8 cellular contexts compared by ENCODE assay signal in the genomic region with DNA sequence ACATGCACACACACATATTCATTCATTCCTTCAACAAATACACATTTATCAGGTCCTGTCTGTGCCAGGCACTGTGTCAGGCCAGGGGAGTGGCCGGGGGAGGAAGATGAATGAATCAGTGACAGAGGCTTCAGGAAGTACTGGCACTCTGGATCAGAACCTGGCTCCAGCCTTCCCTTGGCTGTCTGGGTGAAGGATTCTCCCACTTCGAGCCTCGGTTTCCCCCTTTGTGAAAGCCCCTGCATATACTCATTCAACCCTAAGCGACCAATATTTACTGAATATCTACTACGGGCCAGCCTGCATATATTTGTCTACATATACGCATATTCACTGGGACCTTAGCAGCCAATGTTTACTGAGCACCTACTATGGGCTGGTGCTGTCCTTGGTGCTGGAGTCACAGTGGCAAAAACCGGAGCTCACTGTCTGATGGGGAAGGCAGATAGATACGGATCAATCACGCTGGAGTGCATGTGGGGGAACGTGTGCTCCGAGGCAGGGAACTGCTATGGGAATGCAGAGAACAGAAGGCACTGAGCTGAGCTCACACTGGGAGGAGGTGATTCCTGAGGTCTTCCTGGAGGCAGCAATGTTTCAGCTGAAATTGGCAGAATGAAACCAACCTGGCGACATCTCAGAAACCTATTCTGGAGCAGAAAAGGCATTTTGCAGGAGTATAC. TPM values are rescaled to one million over a fixed set of nuclear protein-coding genes. Genes with fewer than 3 reads are reported as not detected.
DNase-seq lines count a peak whose midpoint lies in the region; ATAC-seq lines count a peak whose summit lies in the region.

No MANE protein-coding gene starts in this region.

- no peaks in the 10 kb centered on the region for H3K36me3 ChIP-seq in CD4-positive, alpha-beta memory T cell (ENCODE audit: insufficient read depth, low read length)
- H3K36me3 ChIP-seq in KOPT-K1 (ENCODE audit: insufficient read depth, low read length) (peaks cover 12% of the 10 kb centered on the region; the same call in 1 of the 2 replicates), mucosa of rectum (ENCODE audit: control insufficient read depth in 2 of 2, insufficient read depth in 2 of 2, low read length in 2 of 2) (peaks cover 4 to 6% of the 10 kb centered on the region in 2 donors)

- peak overlapping the region; percentile 73 to 81 for H3K9ac ChIP-seq in mucosa of rectum (ENCODE audit: low read depth in 1 of 2, low read length in 2 of 2)

- H3K4me3 ChIP-seq in CD4-positive, alpha-beta memory T cell (ENCODE audit: low read length in 2 of 2): peak overlapping the region; percentile 61 to 68
- peak overlapping the region; percentile 76 to 82 for H3K4me3 ChIP-seq in mucosa of rectum (ENCODE audit: low read length in 2 of 2)

- H3K9me3 ChIP-seq in CD4-positive, alpha-beta memory T cell (ENCODE audit: control insufficient read depth in 1 of 2, low read length in 2 of 2): no peaks in the 10 kb centered on the region
- H3K9me3 ChIP-seq in KOPT-K1 (ENCODE audit: insufficient read depth, low read length, poor library complexity, severe bottlenecking) (no peaks in the 10 kb centered on the region), mucosa of rectum (ENCODE audit: control insufficient read depth in 2 of 2, low read length in 2 of 2) (no peaks in the 10 kb centered on the region)

- H3K36me3 Mint-ChIP-seq in CD4-positive, alpha-beta memory T cell: peaks cover 12 to 17% of the 10 kb centered on the region in 2 donors

- peaks cover 0 to 4% (median 0%) of the 10 kb centered on the region in 8 donors for H3K9me3 Mint-ChIP-seq in CD4-positive, alpha-beta memory T cell

- peaks cover 0 to 1% of the 10 kb centered on the region in 2 donors for H3K27me3 Mint-ChIP-seq in CD4-positive, alpha-beta memory T cell

- no peak for DNase-seq in CD4-positive, alpha-beta memory T cell
- peak in 3 of 61 donors; percentile 32 to 66 (median 59) for DNase-seq in caudate nucleus (lab: John Stamatoyannopoulos, UW)
- DNase-seq in CD1c-positive myeloid dendritic cell (ENCODE audit: extremely low spot score): no peak
- DNase-seq in GM03348 (ENCODE audit: low spot score): no peak

- no peaks in the 10 kb centered on the region for H3K27me3 ChIP-seq in CD4-positive, alpha-beta memory T cell (ENCODE audit: insufficient read depth, low read length)
- peaks cover 0 to 11% of the 10 kb centered on the region in 2 donors for H3K27me3 ChIP-seq in mucosa of rectum (ENCODE audit: control insufficient read depth in 2 of 2, insufficient read depth in 2 of 2, low read length in 2 of 2)

- CTCF ChIA-PET in CD4-positive, alpha-beta memory T cell (lab: Charles Lee; ENCODE audit: partially characterized antibody): interaction anchor here (0.8 to 2.0 kb wide), 6 partner anchors 24 to 78 kb away, joined by 3 to 7 read pairs (median 4); a partner anchor contains a TSS

- H3K27ac Mint-ChIP-seq in CD4-positive, alpha-beta memory T cell: peak overlapping the region; percentile 77 to 91 (median 87)

- peaks cover 24 to 44% (median 28%) of the 10 kb centered on the region in 4 donors for H3K4me1 Mint-ChIP-seq in CD4-positive, alpha-beta memory T cell

- H3K4me1 ChIP-seq in CD4-positive, alpha-beta memory T cell (ENCODE audit: insufficient read depth, low read length): peaks cover 27% of the 10 kb centered on the region
- H3K4me1 ChIP-seq in mucosa of rectum (ENCODE audit: control insufficient read depth in 2 of 2, insufficient read depth in 2 of 2, low read length in 2 of 2): peaks cover 13 to 16% of the 10 kb centered on the region in 2 donors

- no peak for ATAC-seq in GM21528 (IDR thresholded peaks at IDR 0.05; ENCODE audit: low FRiP score, unreplicated experiment)
- no peak for ATAC-seq in HG02852 (IDR thresholded peaks at IDR 0.05; ENCODE audit: unreplicated experiment)

- POLR2A ChIA-PET in CD4-positive, alpha-beta memory T cell (lab: Charles Lee; ENCODE audit: partially characterized antibody): interaction anchor here (0.9 to 2.6 kb wide), 8 partner anchors 14 to 61 kb away, joined by 3 to 30 read pairs (median 7); a partner anchor contains a TSS

- peak overlapping the region; percentile 69 for H3K27ac ChIP-seq in CD4-positive, alpha-beta memory T cell (ENCODE audit: low read depth, low read length)
- H3K27ac ChIP-seq in KOPT-K1 (ENCODE audit: low read depth, low read length, poor library complexity, severe bottlenecking) (peak overlapping the region; percentile 72), caudate nucleus (ENCODE audit: low read depth, low read length) (peak overlapping the region; percentile 63), mucosa of rectum (ENCODE audit: low read depth in 2 of 2, low read length in 2 of 2) (peak overlapping the region; percentile 54 to 81)

- H3K4me3 Mint-ChIP-seq in CD4-positive, alpha-beta memory T cell: peak overlapping the region; percentile 76 to 93 (median 80)

- intact Hi-C loops in CD4-positive, alpha-beta memory T cell (cut with micrococcal nuclease): loop anchor here (2.0 kb wide), 2 partner anchors 18 to 64 kb away; a partner anchor contains a TSS

RNA-seq across cellular contexts. Expression of a gene that starts 0.6 kb away (rescaled TPM):
- total RNA-seq in CD4-positive, alpha-beta memory T cell: 1 to 10 TPM; 8.0 to 9.6 TPM
- under 1 TPM in 1 of 2 donors, not detected in 1; 0.62 TPM for polyA plus RNA-seq in CD4-positive, alpha-beta memory T cell

RNA-seq across cellular contexts. Expression of a gene that starts 18.0 kb away (rescaled TPM):
- total RNA-seq in CD4-positive, alpha-beta memory T cell: 10 to 100 TPM; 20.8 to 26.4 TPM
- polyA plus RNA-seq in CD4-positive, alpha-beta memory T cell: 1 to 10 TPM in 1 of 2 donors, under 1 TPM in 1; 0.99 to 5.3 TPM

RNA-seq across cellular contexts. Expression of a gene that starts 18.8 kb away (rescaled TPM):
- 10 to 100 TPM; 31.2 to 34.0 TPM for total RNA-seq in CD4-positive, alpha-beta memory T cell
- polyA plus RNA-seq in CD4-positive, alpha-beta memory T cell: 10 to 100 TPM; 26.2 to 40.1 TPM

RNA-seq across cellular contexts. Expression of a gene that starts 24.2 kb away (rescaled TPM):
- total RNA-seq in CD4-positive, alpha-beta memory T cell: 10 to 100 TPM; 20.3 to 20.9 TPM
- under 1 TPM in 1 of 2 donors, not detected in 1; 0.30 TPM for polyA plus RNA-seq in CD4-positive, alpha-beta memory T cell

RNA-seq across cellular contexts. Expression of a gene that starts 35.9 kb away (rescaled TPM):
- not detected for total RNA-seq in CD4-positive, alpha-beta memory T cell
- not detected for polyA plus RNA-seq in CD4-positive, alpha-beta memory T cell
